ENCODE assay signal across 9 cellular contexts in the genomic region with DNA sequence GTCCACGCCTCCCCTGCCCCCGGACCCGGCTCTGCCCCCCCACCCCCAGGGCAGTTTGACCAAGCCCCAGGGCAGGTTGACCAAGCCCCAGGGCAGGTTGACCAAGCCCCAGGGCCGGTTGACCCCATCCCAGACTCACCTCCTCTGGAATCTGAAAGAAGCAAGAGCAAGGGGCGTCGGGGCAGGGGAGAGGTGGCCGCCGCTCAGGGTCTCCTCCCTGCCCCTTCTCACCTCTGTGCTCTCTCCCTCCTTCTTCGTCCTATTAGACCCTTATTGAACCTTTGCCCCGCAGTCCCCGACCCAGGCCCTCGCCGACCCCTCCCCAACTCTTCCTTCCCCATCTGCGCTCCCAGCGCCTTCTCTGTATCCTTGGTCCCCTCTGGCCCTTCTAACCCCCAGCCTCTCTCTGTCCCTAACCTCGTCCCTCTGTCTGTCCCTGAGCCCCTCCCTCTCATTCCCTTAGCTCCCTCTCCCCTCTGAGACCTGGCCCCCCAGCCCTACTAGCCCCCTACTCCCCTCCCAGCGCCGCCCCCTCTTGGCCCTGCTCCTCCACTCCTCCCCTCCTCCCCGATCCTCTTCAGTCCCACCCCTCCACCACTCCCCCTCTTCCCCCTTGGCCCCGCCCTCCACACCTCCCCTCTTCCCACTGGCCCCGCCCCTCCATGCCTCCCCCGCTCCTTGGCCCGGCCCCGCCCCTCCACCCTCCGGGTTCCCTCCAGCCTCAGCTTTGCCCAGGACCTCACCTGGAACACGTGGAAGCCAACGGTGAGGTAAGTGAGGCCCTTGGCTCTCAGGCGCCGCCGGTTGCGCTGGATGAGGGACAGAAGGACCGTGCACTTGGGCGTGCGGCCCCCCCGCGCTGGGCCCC. TPM values are rescaled to one million over a fixed set of nuclear protein-coding genes. Genes with fewer than 3 reads are reported as not detected.
DNase-seq lines count a peak whose midpoint lies in the region; ATAC-seq and TF ChIP-seq lines count a peak whose summit lies in the region.
"Had no signal": no experiment of that assay in that cellular context is flagged by ENCODE, and none has a peak within 500 bp of the region (broad histone marks: within the 10 kb centered on the region; RNA-seq: fewer than 3 reads in every experiment).

No MANE protein-coding gene starts in this region.

- H3K9me3 Mint-ChIP-seq in naive thymus-derived CD4-positive, alpha-beta T cell = peaks cover 0 to 3% (median 0%) of the 10 kb centered on the region in 11 donors

- H3K4me1 ChIP-seq in HUES48 (ENCODE audit: control insufficient read depth, insufficient read depth, low read length) (peaks cover 8% of the 10 kb centered on the region), ectodermal cell (ENCODE audit: control insufficient read depth, insufficient read depth, low read length) (peaks cover 16% of the 10 kb centered on the region), thoracic aorta (ENCODE audit: control insufficient read depth in 1 of 2, low read depth in 2 of 2) (peaks cover 3 to 18% of the 10 kb centered on the region in 2 donors)
- peaks cover 15 to 27% of the 10 kb centered on the region in 2 donors for H3K4me1 ChIP-seq in naive thymus-derived CD4-positive, alpha-beta T cell (ENCODE audit: control insufficient read depth in 2 of 2, insufficient read depth in 2 of 2, low read length in 2 of 2)

- peaks cover 4% of the 10 kb centered on the region; the same call in 1 of the 2 replicates for H3K36me3 ChIP-seq in HUES48 (ENCODE audit: control insufficient read depth, insufficient read depth, low read length)
- no peaks in the 10 kb centered on the region for H3K36me3 ChIP-seq in ectodermal cell (ENCODE audit: control insufficient read depth, insufficient read depth, low read length)
- H3K36me3 ChIP-seq in naive thymus-derived CD4-positive, alpha-beta T cell (ENCODE audit: control insufficient read depth in 2 of 3, insufficient read depth in 3 of 3, low read length in 3 of 3) = no peaks in the 10 kb centered on the region
- H3K36me3 ChIP-seq in thoracic aorta = no peaks in the 10 kb centered on the region

- H3K4me3 ChIP-seq in HUES48 (ENCODE audit: low read depth, low read length) (peak overlapping the region; percentile 62), ectodermal cell (ENCODE audit: insufficient read depth, low read depth, low read length) (peak overlapping the region; percentile 41), thoracic aorta (peak overlapping the region; percentile 63)
- H3K4me3 ChIP-seq in naive thymus-derived CD4-positive, alpha-beta T cell (ENCODE audit: low read length) = peak overlapping the region; percentile 24

- H3K36me3 Mint-ChIP-seq in naive thymus-derived CD4-positive, alpha-beta T cell = peaks cover 0 to 6% (median 0%) of the 10 kb centered on the region in 5 donors

- POLR2A ChIA-PET in naive thymus-derived CD4-positive, alpha-beta T cell (lab: Charles Lee) = interaction anchor here (2.5 to 3.8 kb wide), 2 partner anchors 33 to 195 kb away, joined by 7 to 17 read pairs; a partner anchor contains a TSS

- peak; percentile 63 for ATAC-seq in naive thymus-derived CD4-positive, alpha-beta T cell
- ATAC-seq in thoracic aorta (ENCODE audit: insufficient number of reproducible peaks, low FRiP score, low read depth) (no peak), GM18870 (IDR thresholded peaks at IDR 0.05; ENCODE audit: unreplicated experiment) (no peak)

- H3K4me1 Mint-ChIP-seq in naive thymus-derived CD4-positive, alpha-beta T cell = peaks cover 7 to 47% (median 29%) of the 10 kb centered on the region in 7 donors

- H3K9me3 ChIP-seq in HUES48 (ENCODE audit: control insufficient read depth, insufficient read depth, low read length) = no peaks in the 10 kb centered on the region
- H3K9me3 ChIP-seq in ectodermal cell (ENCODE audit: control insufficient read depth, low read length) = no peaks in the 10 kb centered on the region
- H3K9me3 ChIP-seq in naive thymus-derived CD4-positive, alpha-beta T cell (ENCODE audit: control insufficient read depth in 2 of 3, low read length in 3 of 3) = no peaks in the 10 kb centered on the region
- H3K9me3 ChIP-seq in thoracic aorta = no peaks in the 10 kb centered on the region

- DNase-seq in CD1c-positive myeloid dendritic cell (ENCODE audit: extremely low spot score) (peak; percentile 37), thoracic aorta (ENCODE audit: low spot score) (no peak), hippocampal formation (lab: John Stamatoyannopoulos, UW) (no peak)
- peak; percentile 48 for DNase-seq in activated CD4-positive, alpha-beta T cell treated with anti-CD3 and anti-CD28 coated beads for 1 hour
- DNase-seq in naive thymus-derived CD4-positive, alpha-beta T cell = peak in 6 of 9 donors; percentile 31 to 69 (median 41)

- peak overlapping the region; percentile 35 to 83 (median 62) for H3K4me3 Mint-ChIP-seq in naive thymus-derived CD4-positive, alpha-beta T cell

- CTCF ChIA-PET in naive thymus-derived CD4-positive, alpha-beta T cell (lab: Charles Lee) = no interaction called here

- peaks cover 8% of the 10 kb centered on the region for H3K27me3 ChIP-seq in HUES48 (ENCODE audit: control insufficient read depth, insufficient read depth, low read length)
- H3K27me3 ChIP-seq in ectodermal cell (ENCODE audit: control insufficient read depth, insufficient read depth, low read length, poor library complexity, severe bottlenecking) = peaks cover 21% of the 10 kb centered on the region
- no peaks in the 10 kb centered on the region for H3K27me3 ChIP-seq in naive thymus-derived CD4-positive, alpha-beta T cell (ENCODE audit: control insufficient read depth in 2 of 2, insufficient read depth in 2 of 2, low read length in 2 of 2)
- H3K27me3 ChIP-seq in thoracic aorta (replicated peaks; ENCODE audit: insufficient read depth) = no peaks in the 10 kb centered on the region

- H3K27ac Mint-ChIP-seq in naive thymus-derived CD4-positive, alpha-beta T cell = peak overlapping the region in 5 of 9 donors; percentile 13 to 76 (median 36)

- TF ChIP-seq CTCF in thoracic aorta (IDR thresholded peaks at IDR 0.05) = no peak

- no peak overlapping the region for H3K9ac ChIP-seq in HUES48 (ENCODE audit: low read depth, low read length)

- H3K27me3 Mint-ChIP-seq in naive thymus-derived CD4-positive, alpha-beta T cell = peaks cover 0 to 10% (median 0%) of the 10 kb centered on the region in 5 donors

- intact Hi-C loops in naive thymus-derived CD4-positive, alpha-beta T cell (cut with micrococcal nuclease) = loop anchor here (1.0 to 5.0 kb wide), 4 partner anchors 32 to 194 kb away; a partner anchor contains a TSS

- no peak overlapping the region for H3K27ac ChIP-seq in HUES48 (ENCODE audit: low read depth, low read length)
- H3K27ac ChIP-seq in ectodermal cell (ENCODE audit: insufficient read depth, low read depth, low read length, poor library complexity, severe bottlenecking) = no peak overlapping the region
- no peak overlapping the region for H3K27ac ChIP-seq in naive thymus-derived CD4-positive, alpha-beta T cell (ENCODE audit: low read depth, low read length)
- H3K27ac ChIP-seq in thoracic aorta = no peak overlapping the region

- WGBS in ectodermal cell, 2 experiments = 11% methylated on average over 32 to 36 of the region's 36 CpGs

RNA-seq across cellular contexts. Expression of a gene that starts 7.6 kb away (rescaled TPM):
- 5.0 TPM for polyA plus RNA-seq in ectodermal cell (2013, experiment 1 of 4)
- 7.7 TPM for polyA plus RNA-seq in ectodermal cell (2013, experiment 2 of 4)
- 7.0 TPM for polyA plus RNA-seq in ectodermal cell (2013, experiment 3 of 4)
- polyA plus RNA-seq in ectodermal cell (2013, experiment 4 of 4) = 6.4 TPM
- total RNA-seq in naive thymus-derived CD4-positive, alpha-beta T cell = 1 to 10 TPM; 2.5 to 5.1 (median 2.7) TPM
- polyA plus RNA-seq in naive thymus-derived CD4-positive, alpha-beta T cell = under 1 TPM in 1 of 2 donors, not detected in 1; 0.84 TPM
- 1 to 10 TPM in 1 of 2 donors, under 1 TPM in 1; 0.81 to 2.1 TPM for total RNA-seq in thoracic aorta

RNA-seq across cellular contexts. Expression of a gene that starts 36.7 kb away (rescaled TPM):
- polyA plus RNA-seq in ectodermal cell (2013, experiment 1 of 4) = not detected
- polyA plus RNA-seq in ectodermal cell (2013, experiment 2 of 4) = not detected
- polyA plus RNA-seq in ectodermal cell (2013, experiment 3 of 4) = 0.80 TPM
- 0.65 TPM for polyA plus RNA-seq in ectodermal cell (2013, experiment 4 of 4)
- not detected for total RNA-seq in naive thymus-derived CD4-positive, alpha-beta T cell
- polyA plus RNA-seq in naive thymus-derived CD4-positive, alpha-beta T cell = not detected
- not detected for total RNA-seq in thoracic aorta
- total RNA-seq: lung microvascular endothelial cell had no signal

RNA-seq across cellular contexts. Expression of a gene that starts 52.4 kb away (rescaled TPM):
- not detected for polyA plus RNA-seq in ectodermal cell (2013, experiment 1 of 4)
- 0.84 TPM for polyA plus RNA-seq in ectodermal cell (2013, experiment 2 of 4)
- not detected for polyA plus RNA-seq in ectodermal cell (2013, experiment 3 of 4)
- polyA plus RNA-seq in ectodermal cell (2013, experiment 4 of 4) = not detected
- not detected for total RNA-seq in naive thymus-derived CD4-positive, alpha-beta T cell
- polyA plus RNA-seq in naive thymus-derived CD4-positive, alpha-beta T cell = not detected
- total RNA-seq in thoracic aorta = 1 to 10 TPM in 1 of 2 donors, not detected in 1; 2.0 TPM
- total RNA-seq: lung microvascular endothelial cell had no signal

Comparison
In these comparisons a context has a peak if more than half of its experiments do, and no peak if none do; other contexts are left out.
1. DNase-seq: peak in CD1c-positive myeloid dendritic cell (single experiment), activated CD4-positive, alpha-beta T cell treated with anti-CD3 and anti-CD28 coated beads for 1 hour (single experiment) and naive thymus-derived CD4-positive, alpha-beta T cell (6 of 9); none in thoracic aorta (single experiment) and hippocampal formation (0 of 2).
2. Peak in every context shown above with its lines, with median percentiles within 50 percentile points of each other: H3K4me3 ChIP-seq.